In genomic region chr17:48944519-48945260, GRCh38 we compare ENCODE assay signal across 8 cellular contexts. TPM values are rescaled to one million over a fixed set of nuclear protein-coding genes. Genes with fewer than 3 reads are reported as not detected.
DNase-seq lines count a peak whose midpoint lies in the region; ATAC-seq and TF ChIP-seq lines count a peak whose summit lies in the region.

TSS of gene SNF8 (minus strand) at chr17:48944842. CDS start at chr17:48944734, 108 bp downstream.

- DNase-seq in Daoy (ENCODE audit: low read depth) (peak; percentile 92), H4 (ENCODE audit: low spot score) (peak; percentile 91), fibroblast of pulmonary artery (ENCODE audit: low read depth) (peak; percentile 92)
- peak; percentile 92 for DNase-seq in activated T-helper 9 cell treated with anti-CD3 and anti-CD28 coated beads, Interleukin-2, amount 50 U/mL, for 16 hours (ENCODE audit: low read depth)
- DNase-seq in natural killer cell treated with Interleukin-12 subunit alpha and Interleukin-12 subunit beta and Interleukin-15 and Interleukin-18, amount 100 ng/mL, for 72 hours (ENCODE audit: low spot score) = peak; percentile 94
- DNase-seq in stimulated activated naive CD4-positive, alpha-beta T cell treated with Interleukin-2 at 50 U/mL for 16 hours (lab: John Stamatoyannopoulos, UW) = peak; percentile 88

- H3F3A ChIP-seq in Loucy (ENCODE audit: low read depth) = no peaks in the 10 kb centered on the region

- ATAC-seq in natural killer cell treated with Interleukin-12 subunit alpha and Interleukin-12 subunit beta and Interleukin-15 and Interleukin-18, amount 100 ng/mL, for 72 hours = peak; percentile 96 to 98

- peaks cover 6% of the 10 kb centered on the region for H3K27me3 ChIP-seq in Loucy (ENCODE audit: insufficient read depth, low read length, poor library complexity, severe bottlenecking)

- H3K9ac ChIP-seq in Loucy (ENCODE audit: low read depth, low read length, poor library complexity, severe bottlenecking) = peak within 1 kb of the TSS; percentile 88

- peaks cover 8% of the 10 kb centered on the region; the same call in 1 of the 2 replicates for H3K36me3 ChIP-seq in Loucy (ENCODE audit: insufficient read depth, low read length)

- peak within 1 kb of the TSS; percentile 98 for H3K4me3 Mint-ChIP-seq in natural killer cell treated with Interleukin-12 subunit alpha and Interleukin-12 subunit beta and Interleukin-15 and Interleukin-18, amount 100 ng/mL, for 72 hours

- H3K9me3 Mint-ChIP-seq in natural killer cell treated with Interleukin-12 subunit alpha and Interleukin-12 subunit beta and Interleukin-15 and Interleukin-18, amount 100 ng/mL, for 72 hours = no peaks in the 10 kb centered on the region

- H3K9me2 ChIP-seq in Loucy (replicated peaks; ENCODE audit: low read depth, low read length) = no peaks in the 10 kb centered on the region

- H3K36me3 Mint-ChIP-seq in natural killer cell treated with Interleukin-12 subunit alpha and Interleukin-12 subunit beta and Interleukin-15 and Interleukin-18, amount 100 ng/mL, for 72 hours = peaks cover 10% of the 10 kb centered on the region

- H2AFZ ChIP-seq in Loucy (ENCODE audit: low read length) = peak within 1 kb of the TSS; percentile 82

- peak within 1 kb of the TSS; percentile 97 for H3K4me2 ChIP-seq in Loucy (ENCODE audit: low read depth, low read length, poor library complexity, severe bottlenecking)

- peak within 1 kb of the TSS; percentile 95 to 96 for H3K27ac Mint-ChIP-seq in natural killer cell treated with Interleukin-12 subunit alpha and Interleukin-12 subunit beta and Interleukin-15 and Interleukin-18, amount 100 ng/mL, for 72 hours

- H3K4me1 ChIP-seq in Loucy (ENCODE audit: insufficient read depth, low read length, poor library complexity, severe bottlenecking) = peaks cover 21% of the 10 kb centered on the region

- H3K27me3 Mint-ChIP-seq in natural killer cell treated with Interleukin-12 subunit alpha and Interleukin-12 subunit beta and Interleukin-15 and Interleukin-18, amount 100 ng/mL, for 72 hours = peaks cover 0 to 2% of the 10 kb centered on the region in 2 donors

- H3K9me3 ChIP-seq in Loucy (ENCODE audit: insufficient read depth, low read depth, low read length) = no peaks in the 10 kb centered on the region

- H3K4me3 ChIP-seq in Loucy (ENCODE audit: low read length, poor library complexity, severe bottlenecking) = peak within 1 kb of the TSS; percentile 98
- peak within 1 kb of the TSS; percentile 94 for H3K4me3 ChIP-seq in fibroblast of pulmonary artery (replicated peaks; ENCODE audit: low read depth, low read length)

- H3K79me2 ChIP-seq in Loucy (ENCODE audit: insufficient read depth, low read length) = peaks cover 32% of the 10 kb centered on the region

- peaks cover 3 to 17% of the 10 kb centered on the region in 2 donors for H3K4me1 Mint-ChIP-seq in natural killer cell treated with Interleukin-12 subunit alpha and Interleukin-12 subunit beta and Interleukin-15 and Interleukin-18, amount 100 ng/mL, for 72 hours (ENCODE audit: low read depth in 2 of 2)

- peak; percentile 90 for TF ChIP-seq POLR2A in Raji (IDR thresholded peaks at IDR 0.05; ENCODE audit: insufficient read depth, low read depth, low read length)

- peaks cover 11% of the 10 kb centered on the region for H4K20me1 ChIP-seq in Loucy (ENCODE audit: insufficient read depth, low read length, poor library complexity, severe bottlenecking)

- TF ChIP-seq CTCF in Loucy (conservative IDR thresholded peaks at IDR 0.05; ENCODE audit: low read length) = no peak
- TF ChIP-seq CTCF in fibroblast of pulmonary artery (IDR thresholded peaks at IDR 0.05; ENCODE audit: low read length, missing control alignments) = no peak

RNA-seq across cellular contexts. Expression of gene SNF8, which starts in this region (rescaled TPM):
- 43.2 and 64.9 TPM in 2 replicates for total RNA-seq in Daoy (2014; rRNA removed; shearing (Covaris generic))
- 101 and 191 TPM in 2 replicates for total RNA-seq in H4 (2014; rRNA removed; shearing (Covaris generic))
- 100 to 1,000 TPM; 116 to 148 TPM for total RNA-seq in natural killer cell treated with Interleukin-12 subunit alpha and Interleukin-12 subunit beta and Interleukin-15 and Interleukin-18, amount 100 ng/mL, for 72 hours

Comparison
In these comparisons a context has a peak if more than half of its experiments do, and no peak if none do; other contexts are left out.
1. Peak in every context shown above with its lines: DNase-seq, ATAC-seq and H3K4me3 ChIP-seq.